ENCODE assay signal across 15 cellular contexts in the genomic region with DNA sequence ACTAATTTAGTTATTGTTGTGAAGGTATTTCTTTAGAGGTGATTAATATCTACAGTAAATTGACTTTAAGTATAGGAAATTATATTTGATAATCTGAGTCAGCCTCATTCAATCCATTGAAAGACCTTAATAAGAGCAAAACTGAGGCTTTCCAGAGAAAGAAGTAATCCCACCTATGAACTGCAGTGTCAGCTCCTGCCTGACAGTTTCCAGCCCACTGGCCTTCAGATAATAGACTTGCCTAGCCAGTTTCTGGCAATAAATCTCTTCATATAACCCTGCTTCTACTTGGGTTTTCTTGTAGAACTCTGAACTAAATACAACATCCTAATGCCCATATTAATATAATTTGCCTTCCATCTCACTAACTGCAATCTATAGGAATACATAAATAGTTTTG.
DNase-seq lines count a peak whose midpoint lies in the region; ATAC-seq and TF ChIP-seq lines count a peak whose summit lies in the region.
"Had no signal": no experiment of that assay in that cellular context is flagged by ENCODE, and none has a peak within 500 bp of the region (broad histone marks: within the 10 kb centered on the region; RNA-seq: fewer than 3 reads in every experiment).

No MANE protein-coding gene starts in this region.

- TF ChIP-seq CTCF in VCaP (conservative IDR thresholded peaks at IDR 0.05) = no peak

- no peak for ATAC-seq in GM18868 (IDR thresholded peaks at IDR 0.05; ENCODE audit: unreplicated experiment)
- ATAC-seq in GM18498 (IDR thresholded peaks at IDR 0.05; ENCODE audit: unreplicated experiment) = no peak
- ATAC-seq: A549, GM23338 had no signal

- DNase-seq in NCI-H1417 (lab: John Stamatoyannopoulos, UW) (peak in 2 of 3 experiments; percentile 13 to 61), NCI-H1417 treated with DMSO at 0.1 percent for 48 hours (lab: John Stamatoyannopoulos, UW) (no peak), NCI-H69 (lab: John Stamatoyannopoulos, UW) (peak; percentile 59), NCI-H2081 (lab: John Stamatoyannopoulos, UW) (no peak)
- DNase-seq: AML-193; Caco-2; CD4-positive, alpha-beta T cell; HCEC 1CT had no signal

- H3K27ac ChIP-seq in VCaP = peak overlapping the region; percentile 41
- H3K27ac ChIP-seq: 22Rv1, A549, C4-2B had no signal

Comparison
In these comparisons a context has a peak if more than half of its experiments do, and no peak if none do; other contexts are left out.
1. DNase-seq: peak in NCI-H1417 (2 of 3) and NCI-H69 (single experiment); none in NCI-H1417 treated with DMSO at 0.1 percent for 48 hours (single experiment) and NCI-H2081 (0 of 2).